12 cellular contexts compared by ENCODE assay signal in genomic region chr12:56965997-56966642, GRCh38. TPM values are rescaled to one million over a fixed set of nuclear protein-coding genes. Genes with fewer than 3 reads are reported as not detected.
"Had no signal": no experiment of that assay in that cellular context is flagged by ENCODE, and none has a peak within 500 bp of the region (broad histone marks: within the 10 kb centered on the region; RNA-seq: fewer than 3 reads in every experiment).

No MANE protein-coding gene starts in this region.

RNA-seq across cellular contexts. Expression of gene RDH16, which starts 8.7 kb away (rescaled TPM):
- total RNA-seq: M059J had no signal

RNA-seq across cellular contexts. Expression of gene SDR9C7, which starts 31.9 kb away (rescaled TPM):
- total RNA-seq: activated B cell treated with CpG ODN at 0.5 μM for 24 hours; activated CD4-positive, alpha-beta T cell treated with anti-CD3 and anti-CD28 coated beads, Interleukin-2, amount 10 ng/mL, durations not matched to agents 24 days and 14 days; activated CD8-positive, alpha-beta memory T cell treated with anti-CD3 and anti-CD28 coated beads, Interleukin-2, amount 10 ng/mL, durations not matched to agents 7 days and 5 days; activated T-helper 1 cell treated with anti-CD3 and anti-CD28 coated beads, Interleukin-12 subunit alpha, Interleukin-12 subunit beta, Interleukin-2, Interleukin-4 antibody, amounts not matched to agents 30 ng/mL and 10 ng/mL and 1 ng/mL, durations not matched to agents 14 hours and 24 hours and 36 hours; breast epithelium; colonic mucosa; M059J; OCI-LY7; Peyer's patch; T-helper 17 cell had no signal

RNA-seq across cellular contexts. Expression of gene TAC3, which starts 50.2 kb away (rescaled TPM):
- total RNA-seq: activated B cell treated with CpG ODN at 0.5 μM for 24 hours; activated CD4-positive, alpha-beta T cell treated with anti-CD3 and anti-CD28 coated beads, Interleukin-2, amount 10 ng/mL, durations not matched to agents 24 days and 14 days; activated CD8-positive, alpha-beta memory T cell treated with anti-CD3 and anti-CD28 coated beads, Interleukin-2, amount 10 ng/mL, durations not matched to agents 7 days and 5 days; aorta; breast epithelium; cerebellum; M059J; OCI-LY7; T-helper 17 cell had no signal
